Comparison of ENCODE assay signal across 13 cellular contexts in genomic region chr1:205301842-205302588, GRCh38. TPM values are rescaled to one million over a fixed set of nuclear protein-coding genes. Genes with fewer than 3 reads are reported as not detected.
A peak's percentile ranks its signal among the peaks of the same experiment; 100 is the strongest.
DNase-seq lines count a peak whose midpoint lies in the region; ATAC-seq, FAIRE-seq and TF ChIP-seq lines count a peak whose summit lies in the region.
"Had no signal": no experiment of that assay in that cellular context is flagged by ENCODE, and none has a peak within 500 bp of the region (broad histone marks: within the 10 kb centered on the region; RNA-seq: fewer than 3 reads in every experiment).

No MANE protein-coding gene starts in this region.

- H2AFZ ChIP-seq in MM.1S (ENCODE audit: low read length), result no peak overlapping the region

- peak; percentile 15 for FAIRE-seq in TTC549 (lab: Jason Lieb, UNC)
- FAIRE-seq: H54 had no signal

- in situ Hi-C loops in G401 (cut with HindIII; ENCODE audit: low sequenced_read_pairs), result no loop called here

- peak overlapping the region; percentile 74 for H3K4me2 ChIP-seq in skeletal muscle satellite cell (ENCODE audit: low read length)
- H3K4me2 ChIP-seq in MM.1S (ENCODE audit: low read depth, low read length), result no peak overlapping the region

- H3K9ac ChIP-seq in skeletal muscle satellite cell (ENCODE audit: low read depth, low read length), result peak overlapping the region; percentile 82
- H3K9ac ChIP-seq in MM.1S (ENCODE audit: low read length), result no peak overlapping the region

- peaks cover 55% of the 10 kb centered on the region for H3K4me1 ChIP-seq in skeletal muscle satellite cell (ENCODE audit: control insufficient read depth, insufficient read depth, low read length)
- peaks cover 7% of the 10 kb centered on the region for H3K4me1 ChIP-seq in MM.1S (ENCODE audit: low read length)

- no peaks in the 10 kb centered on the region for H4K20me1 ChIP-seq in MM.1S (ENCODE audit: insufficient read depth, low read length)

- H3K36me3 ChIP-seq in skeletal muscle satellite cell (ENCODE audit: insufficient read depth, low read length) (peaks cover 33% of the 10 kb centered on the region), MM.1S (replicated peaks; ENCODE audit: insufficient read depth, low read length) (no peaks in the 10 kb centered on the region)

- no peak for TF ChIP-seq CTCF in MM.1S (IDR thresholded peaks at IDR 0.05; ENCODE audit: low read length)

- no peak for ATAC-seq in GM18868 (IDR thresholded peaks at IDR 0.05; ENCODE audit: unreplicated experiment)

- peak overlapping the region; percentile 2 for H3K4me3 ChIP-seq in skeletal muscle satellite cell (ENCODE audit: low read length)
- no peak overlapping the region for H3K4me3 ChIP-seq in MM.1S (ENCODE audit: low read length)

- H3K27me3 ChIP-seq in skeletal muscle satellite cell (ENCODE audit: control insufficient read depth, insufficient read depth, low read length), result no peaks in the 10 kb centered on the region
- H3K27me3 ChIP-seq in MM.1S (replicated peaks; ENCODE audit: insufficient read depth, low read length), result no peaks in the 10 kb centered on the region

- no peak overlapping the region for H3K27ac ChIP-seq in MM.1S (ENCODE audit: low read length)

- DNase-seq in G401 (ENCODE audit: low spot score) (peak; percentile 37), hepatic stellate cell (ENCODE audit: low spot score) (peak; percentile 53), MM.1S (no peak), ureter (ENCODE audit: low spot score) (no peak)
- DNase-seq in effector CD4-positive, alpha-beta T cell, result no peak
- DNase-seq: activated CD4-positive, alpha-beta T cell treated with anti-CD3 and anti-CD28 coated beads, Interleukin-2, amount 10 ng/mL, durations not matched to agents 24 days and 14 days; cerebellar nuclear complex had no signal

- no peaks in the 10 kb centered on the region for H3F3A ChIP-seq in MM.1S (ENCODE audit: insufficient read depth, low read length)

- H3K9me3 ChIP-seq in skeletal muscle satellite cell (replicated peaks; ENCODE audit: low read length) (no peaks in the 10 kb centered on the region), MM.1S (replicated peaks; ENCODE audit: insufficient read depth, low read length) (no peaks in the 10 kb centered on the region)

- no peaks in the 10 kb centered on the region for H3K79me2 ChIP-seq in MM.1S (ENCODE audit: low read length)

- no peaks in the 10 kb centered on the region for H3K9me2 ChIP-seq in MM.1S (replicated peaks; ENCODE audit: insufficient read depth, low read length)

RNA-seq across cellular contexts. Expression of gene NUAK2, which starts 19.5 kb away (rescaled TPM):
- 6.3 and 8.3 TPM in 2 replicates for total RNA-seq in G401 (2014; rRNA removed; shearing (Covaris generic))
- 0.25 and 1.1 TPM in 2 replicates for total RNA-seq in skeletal muscle satellite cell (2012; rRNA removed)
- total RNA-seq in ureter, result 0.96 TPM

RNA-seq across cellular contexts. Expression of gene KLHDC8A, which starts 54.7 kb away (rescaled TPM):
- total RNA-seq in G401 (2014; rRNA removed; shearing (Covaris generic)), result 1.3 and 2.8 TPM in 2 replicates
- total RNA-seq in skeletal muscle satellite cell (2012; rRNA removed), result not detected in 2 replicates
- total RNA-seq in ureter, result not detected
- total RNA-seq: HT-29, lung microvascular endothelial cell had no signal

Comparison
In these comparisons a context has a peak if more than half of its experiments do, and no peak if none do; other contexts are left out.
1. DNase-seq: peak in G401 (single experiment) and hepatic stellate cell (single experiment); none in MM.1S (single experiment), ureter (single experiment) and effector CD4-positive, alpha-beta T cell (single experiment).